ENCODE assay signal across 15 cellular contexts in the genomic region with DNA sequence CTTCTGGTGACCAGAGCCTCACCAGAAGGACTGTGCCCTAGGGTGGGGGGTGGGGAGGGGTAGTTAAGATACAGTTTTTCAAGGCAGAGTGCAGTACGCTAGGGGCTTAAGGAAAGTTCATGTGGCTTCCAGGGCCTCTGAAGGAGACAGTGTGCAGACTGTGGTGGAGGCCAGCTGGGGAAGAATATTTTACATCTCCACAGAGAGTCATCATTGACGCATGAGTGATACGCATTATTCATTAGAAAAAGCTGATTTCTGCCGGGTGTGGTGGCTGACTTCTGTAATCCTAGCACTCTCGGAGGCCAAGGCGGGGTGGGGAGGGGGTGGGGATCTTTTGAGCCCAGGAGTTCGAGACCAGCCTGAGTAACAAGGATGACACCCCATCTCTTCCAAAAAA. TPM values are rescaled to one million over a fixed set of nuclear protein-coding genes. Genes with fewer than 3 reads are reported as not detected.
DNase-seq lines count a peak whose midpoint lies in the region; ATAC-seq and TF ChIP-seq lines count a peak whose summit lies in the region.
"Had no signal": no experiment of that assay in that cellular context is flagged by ENCODE, and none has a peak within 500 bp of the region (broad histone marks: within the 10 kb centered on the region; RNA-seq: fewer than 3 reads in every experiment).

No MANE protein-coding gene starts in this region.

- H3K4me3 ChIP-seq in BJ (ENCODE audit: low read depth, low read length) = no peak overlapping the region

- no peaks in the 10 kb centered on the region for H3K36me3 Mint-ChIP-seq in nephron progenitor cell (ENCODE audit: low read depth)
- H3K36me3 Mint-ChIP-seq: activated CD8-positive, alpha-beta memory T cell treated with anti-CD3 and anti-CD28 coated beads, Interleukin-2, amount 10 ng/mL, durations not matched to agents 7 days and 5 days had no signal

- peak overlapping the region; percentile 28 for H3K27ac ChIP-seq in epithelial cell of prostate

- no peak for TF ChIP-seq CTCF in BJ (IDR thresholded peaks at IDR 0.05; ENCODE audit: insufficient read depth, low read depth, low read length)
- TF ChIP-seq CTCF in nephron progenitor cell (IDR thresholded peaks at IDR 0.05) = no peak

- H3K27me3 ChIP-seq in BJ (ENCODE audit: control insufficient read depth, insufficient read depth, low read length) = no peaks in the 10 kb centered on the region

- peaks cover 4% of the 10 kb centered on the region for H3K27me3 Mint-ChIP-seq in nephron progenitor cell (ENCODE audit: low read depth, poor library complexity)
- H3K27me3 Mint-ChIP-seq: activated B cell treated with CpG ODN at 0.5 μM for 24 hours, progenitor cell of endocrine pancreas had no signal

- H3K9me3 Mint-ChIP-seq in nephron progenitor cell = peaks cover 8% of the 10 kb centered on the region
- H3K9me3 Mint-ChIP-seq: activated B cell treated with CpG ODN at 0.5 μM for 24 hours had no signal

- CTCF ChIA-PET in BJ (lab: Yijun Ruan, JAX) = interaction anchor here (1.0 to 1.1 kb wide), 2 partner anchors 19 to 39 kb away, joined by 3 to 4 read pairs; no protein-coding TSS in a partner anchor

- H3K36me3 ChIP-seq in BJ (ENCODE audit: control insufficient read depth, insufficient read depth, low read length) = no peaks in the 10 kb centered on the region
- H3K36me3 ChIP-seq: BE2C had no signal

- H3K4me3 Mint-ChIP-seq in nephron progenitor cell = no peak overlapping the region
- H3K4me3 Mint-ChIP-seq: activated B cell treated with CpG ODN at 0.5 μM for 24 hours; activated CD8-positive, alpha-beta memory T cell treated with anti-CD3 and anti-CD28 coated beads, Interleukin-2, amount 10 ng/mL, durations not matched to agents 7 days and 5 days had no signal

- peak; percentile 26 for DNase-seq in BJ (ENCODE audit: low read depth)
- peak; percentile 66 for DNase-seq in LHCN-M2 (ENCODE audit: low read depth)
- DNase-seq in epithelial cell of prostate (ENCODE audit: low read depth, low spot score) = no peak
- DNase-seq in nephron progenitor cell = no peak
- DNase-seq in hypothalamus (lab: John Stamatoyannopoulos, UW) = no peak
- no peak for DNase-seq in left ventricle myocardium superior
- no peak for DNase-seq in NCI-H2196 (lab: John Stamatoyannopoulos, UW; ENCODE audit: unreplicated experiment)
- DNase-seq: activated B cell treated with CpG ODN at 0.5 μM for 24 hours; activated CD8-positive, alpha-beta memory T cell treated with anti-CD3 and anti-CD28 coated beads, Interleukin-2, amount 10 ng/mL, durations not matched to agents 7 days and 5 days; activated gamma-delta T cell treated with Interleukin-2 at 50 U/mL for 16 hours; BE2C; NCI-H774 had no signal

- peaks cover 18% of the 10 kb centered on the region for H3K4me1 Mint-ChIP-seq in nephron progenitor cell

- POLR2A ChIA-PET in BJ (lab: Charles Lee) = no interaction called here

- peak overlapping the region; percentile 45 for H3K27ac Mint-ChIP-seq in nephron progenitor cell
- H3K27ac Mint-ChIP-seq: activated B cell treated with CpG ODN at 0.5 μM for 24 hours; activated CD8-positive, alpha-beta memory T cell treated with anti-CD3 and anti-CD28 coated beads, Interleukin-2, amount 10 ng/mL, durations not matched to agents 7 days and 5 days; progenitor cell of endocrine pancreas had no signal

- intact Hi-C loops in left ventricle myocardium superior (cut with micrococcal nuclease) = no loop called here

- ATAC-seq in GM21717 (IDR thresholded peaks at IDR 0.05; ENCODE audit: unreplicated experiment) (no peak), left ventricle myocardium superior (no peak)
- ATAC-seq: activated CD8-positive, alpha-beta memory T cell treated with anti-CD3 and anti-CD28 coated beads, Interleukin-2, amount 10 ng/mL, durations not matched to agents 7 days and 5 days; left lobe of liver had no signal

RNA-seq across cellular contexts. Expression of a gene that starts 4.4 kb away (rescaled TPM):
- 13.4 and 22.8 TPM in 2 replicates for polyA plus RNA-seq in BJ (2011; rRNA removed)
- polyA minus RNA-seq in BJ (2011; rRNA and poly(A)+ RNA removed) = 16.7 and 17.4 TPM in 2 replicates
- total RNA-seq in LHCN-M2 (2014; rRNA removed) = 15.9 and 16.8 TPM in 2 replicates
- 15.2 TPM for polyA plus RNA-seq in LHCN-M2 (2012)
- total RNA-seq in left ventricle myocardium superior = 73.3 TPM

Comparison
In these comparisons a context has a peak if more than half of its experiments do, and no peak if none do; other contexts are left out.
1. DNase-seq: peak in BJ (single experiment) and LHCN-M2 (single experiment); none in epithelial cell of prostate (single experiment), nephron progenitor cell (single experiment), hypothalamus (0 of 51), left ventricle myocardium superior (single experiment) and NCI-H2196 (single experiment).